12 cellular contexts compared by ENCODE assay signal in the genomic region with DNA sequence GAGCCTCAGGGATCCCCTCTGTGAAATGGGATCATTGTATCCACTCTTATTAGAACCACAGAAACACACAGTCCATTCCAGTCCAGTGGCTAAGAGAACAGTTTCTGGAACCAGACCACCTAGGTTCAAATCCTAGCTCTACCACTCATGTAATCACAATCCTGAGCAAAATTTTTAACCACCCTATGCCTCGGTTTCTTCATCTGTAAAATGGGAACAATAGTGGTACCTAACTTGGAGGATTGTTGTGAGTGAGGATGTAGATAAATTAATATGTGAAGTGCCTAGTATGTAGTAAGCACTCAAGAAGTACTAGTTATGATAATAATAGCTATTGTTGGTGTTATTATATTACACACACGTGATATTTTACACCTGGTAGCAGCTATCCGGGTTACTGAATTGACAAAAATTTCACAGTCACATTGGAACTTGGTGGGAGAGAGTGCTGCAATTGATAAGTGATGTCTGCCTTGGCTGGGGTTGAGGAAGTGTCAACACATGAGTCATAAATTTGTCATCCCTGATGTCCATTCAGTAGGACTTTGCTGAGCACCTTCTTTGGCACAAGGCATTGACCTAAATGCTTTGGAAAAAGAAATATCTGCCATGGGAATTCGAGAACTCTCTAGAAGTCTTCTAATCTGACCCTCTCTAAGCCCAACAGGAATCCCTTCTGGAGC.
A peak's percentile ranks its signal among the peaks of the same experiment; 100 is the strongest.
DNase-seq lines count a peak whose midpoint lies in the region; TF ChIP-seq lines count a peak whose summit lies in the region.
"Had no signal": no experiment of that assay in that cellular context is flagged by ENCODE, and none has a peak within 500 bp of the region (broad histone marks: within the 10 kb centered on the region; RNA-seq: fewer than 3 reads in every experiment).

No MANE protein-coding gene starts in this region.

- H3K36me3 ChIP-seq in mesendoderm (ENCODE audit: control insufficient read depth, insufficient read depth, low read length) = no peaks in the 10 kb centered on the region
- no peaks in the 10 kb centered on the region for H3K36me3 ChIP-seq in vagina

- no peak overlapping the region for H4K5ac ChIP-seq in mesendoderm (ENCODE audit: low read length)

- H2BK15ac ChIP-seq in mesendoderm (replicated peaks; ENCODE audit: low read depth) = no peak overlapping the region

- H3K56ac ChIP-seq in mesendoderm (ENCODE audit: low read length) = no peak overlapping the region

- H2AK5ac ChIP-seq in mesendoderm (ENCODE audit: low read length) = no peak overlapping the region

- no peaks in the 10 kb centered on the region for H3K9me3 ChIP-seq in vagina
- H3K9me3 ChIP-seq: heart left ventricle had no signal

- H3K18ac ChIP-seq in mesendoderm (ENCODE audit: low read length) = no peak overlapping the region

- in situ Hi-C loops in GM13977 (cut with MboI; ENCODE audit: low pct_unique_long_range_greater_than_20kb, low sequenced_read_pairs, unreplicated experiment) = no loop called here

- no peak overlapping the region for H4K8ac ChIP-seq in mesendoderm (ENCODE audit: low read depth, low read length)

- no peaks in the 10 kb centered on the region for H3K79me1 ChIP-seq in mesendoderm (ENCODE audit: low read length)

- peaks cover 2% of the 10 kb centered on the region for H3K36me3 Mint-ChIP-seq in chondrocyte (ENCODE audit: low read depth)

- H3K27me3 ChIP-seq in mesendoderm (ENCODE audit: insufficient read depth, low read length, poor library complexity) (no peaks in the 10 kb centered on the region), vagina (no peaks in the 10 kb centered on the region)
- H3K27me3 ChIP-seq: heart left ventricle had no signal

- H3K9ac ChIP-seq in mesendoderm (ENCODE audit: low read length) = no peak overlapping the region

- peaks cover 47% of the 10 kb centered on the region for H3K4me1 Mint-ChIP-seq in chondrocyte (ENCODE audit: low read depth)

- H2BK5ac ChIP-seq in mesendoderm (ENCODE audit: low read length) = no peak overlapping the region

- no peak overlapping the region for H3K4ac ChIP-seq in mesendoderm (ENCODE audit: low read depth, low read length)

- no peak overlapping the region for H3K4me2 ChIP-seq in mesendoderm (ENCODE audit: low read length)

- no peaks in the 10 kb centered on the region for H3K27me3 Mint-ChIP-seq in chondrocyte (ENCODE audit: low read depth)

- WGBS in mesendoderm (ENCODE audit: extremely low coverage, insufficient coverage, low lambda C conversion rate) = no CpG with 5 or more reads among the region's 4 CpGs

- no peak overlapping the region for H3K23ac ChIP-seq in mesendoderm (ENCODE audit: low read length)

- H3K4me1 ChIP-seq in mesendoderm (ENCODE audit: control insufficient read depth, low read depth, low read length) (no peaks in the 10 kb centered on the region), vagina (peaks cover 33% of the 10 kb centered on the region)

- no peaks in the 10 kb centered on the region for H3K79me2 ChIP-seq in mesendoderm (ENCODE audit: control insufficient read depth, insufficient read depth, low read length)

- H3K9me3 Mint-ChIP-seq in chondrocyte (ENCODE audit: low read depth) = no peaks in the 10 kb centered on the region
- H3K9me3 Mint-ChIP-seq: nephron had no signal

- no peak overlapping the region for H3K4me3 Mint-ChIP-seq in chondrocyte (ENCODE audit: unreplicated experiment)
- H3K4me3 Mint-ChIP-seq: nephron had no signal

- no peak for TF ChIP-seq CTCF in NB4 (IDR thresholded peaks at IDR 0.05; ENCODE audit: low read depth, low read length)
- no peak for TF ChIP-seq CTCF in chondrocyte (IDR thresholded peaks at IDR 0.05)
- TF ChIP-seq CTCF in vagina (IDR thresholded peaks at IDR 0.05) = no peak
- TF ChIP-seq CTCF in GM13977 (IDR thresholded peaks at IDR 0.05; ENCODE audit: extremely low read depth, insufficient read depth, missing control alignments) = no peak

- DNase-seq in ELR (ENCODE audit: low read depth) (peak; percentile 90), NB4 (ENCODE audit: low read depth) (peak; percentile 50), chondrocyte (ENCODE audit: low spot score) (no peak), mesendoderm (peak; percentile 77), vagina (ENCODE audit: extremely low spot score in 2 of 2) (no peak), GM13977 (ENCODE audit: low spot score) (no peak)
- DNase-seq in activated CD4-positive, alpha-beta T cell treated with anti-CD3 and anti-CD28 coated beads, Interleukin-2, amount 50 U/mL, for 4 hours = no peak
- DNase-seq in stimulated activated naive CD4-positive, alpha-beta T cell (lab: John Stamatoyannopoulos, UW) = no peak
- DNase-seq: activated CD4-positive, alpha-beta T cell treated with anti-CD3 and anti-CD28 coated beads, Interleukin-2, amount 50 U/mL, for 48 hours; GDM1; heart left ventricle had no signal

- TF ChIP-seq POLR2A in NB4 (IDR thresholded peaks at IDR 0.05; ENCODE audit: extremely low read depth, insufficient read length) = no peak
- no peak for TF ChIP-seq POLR2A in vagina (IDR thresholded peaks at IDR 0.05)

- no peak overlapping the region for H3K4me3 ChIP-seq in NB4 (ENCODE audit: low read depth, low read length)
- no peak overlapping the region for H3K4me3 ChIP-seq in mesendoderm (ENCODE audit: low read length)
- no peak overlapping the region for H3K4me3 ChIP-seq in vagina
- H3K4me3 ChIP-seq: heart left ventricle had no signal

- H2BK120ac ChIP-seq in mesendoderm (ENCODE audit: low read depth, low read length) = no peak overlapping the region

- H3K27ac ChIP-seq in mesendoderm (ENCODE audit: low read depth, low read length) = peak overlapping the region; percentile 64
- no peak overlapping the region for H3K27ac ChIP-seq in vagina

- intact Hi-C loops in vagina (cut with DNase I) = no loop called here

- peak overlapping the region; percentile 63 for H3K27ac Mint-ChIP-seq in chondrocyte (ENCODE audit: unreplicated experiment)

Comparison
In these comparisons a context has a peak if more than half of its experiments do, and no peak if none do; other contexts are left out.
1. DNase-seq: peak in ELR (single experiment), NB4 (single experiment) and mesendoderm (single experiment); none in chondrocyte (single experiment), activated CD4-positive, alpha-beta T cell treated with anti-CD3 and anti-CD28 coated beads, Interleukin-2, amount 50 U/mL, for 4 hours (0 of 2), stimulated activated naive CD4-positive, alpha-beta T cell (0 of 6), vagina (0 of 2) and GM13977 (single experiment).